ENCODE assay signal across 17 cellular contexts in the genomic region with DNA sequence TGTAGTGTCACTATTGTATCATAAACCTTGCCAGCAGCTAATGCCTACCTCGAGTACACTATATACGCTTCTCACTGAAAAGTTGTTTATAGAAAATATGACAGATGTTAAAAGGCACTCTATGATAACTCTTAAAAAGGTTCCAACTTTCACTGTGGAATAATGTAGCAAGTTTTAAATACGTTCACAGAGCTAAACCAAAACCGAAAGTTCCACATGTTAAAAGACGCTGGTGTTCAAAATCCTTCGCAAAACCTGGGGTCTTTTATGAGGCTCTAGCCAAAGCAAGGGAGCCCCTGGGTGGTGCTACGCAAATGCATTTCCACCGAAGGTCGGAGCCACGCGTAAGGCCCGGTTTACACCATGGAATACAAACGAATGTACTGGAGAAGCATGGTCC.
A peak's percentile ranks its signal among the peaks of the same experiment; 100 is the strongest.
DNase-seq lines count a peak whose midpoint lies in the region; ATAC-seq, FAIRE-seq and TF ChIP-seq lines count a peak whose summit lies in the region.
"Had no signal": no experiment of that assay in that cellular context is flagged by ENCODE, and none has a peak within 500 bp of the region (broad histone marks: within the 10 kb centered on the region; RNA-seq: fewer than 3 reads in every experiment).

No MANE protein-coding gene starts in this region.

- no peaks in the 10 kb centered on the region for H4K20me1 ChIP-seq in BLaER1 treated with 17β-estradiol and CSF1 and Interleukin-3, amounts not matched to agents 10 nM and 100 nM
- H4K20me1 ChIP-seq in keratinocyte (ENCODE audit: control insufficient read depth, extremely low read depth, insufficient read depth, low read length): no peaks in the 10 kb centered on the region

- WGBS in aorta, 2 donors: 64 to 65% methylated on average over 13 of the region's 13 CpGs

- DNase-seq in keratinocyte (ENCODE audit: low read depth, low spot score) (no peak), uterus (no peak), aorta (no peak)
- no peak for DNase-seq in effector CD4-positive, alpha-beta T cell
- DNase-seq: activated naive CD4-positive, alpha-beta T cell treated with Interleukin-2 at 50 U/mL for 16 hours; midbrain; NCI-H2171 treated with DMSO at 0.1 percent for 48 hours; pancreas; SHP77 had no signal

- peak; percentile 5 for FAIRE-seq in keratinocyte (lab: Jason Lieb, UNC)
- FAIRE-seq: GM18507, GM19239, pancreas had no signal

- H3K79me2 ChIP-seq in ACC112 (ENCODE audit: control insufficient read depth, insufficient read depth, low read length, unreplicated experiment) (peaks cover 8% of the 10 kb centered on the region), keratinocyte (ENCODE audit: control insufficient read depth, insufficient read depth, low read length) (peaks cover 13% of the 10 kb centered on the region)

- TF ChIP-seq POLR2A in uterus (IDR thresholded peaks at IDR 0.05): no peak

- TF ChIP-seq CTCF in WI38 (IDR thresholded peaks at IDR 0.05; ENCODE audit: low read depth, low read length): no peak
- TF ChIP-seq CTCF in keratinocyte (optimal IDR thresholded peaks at IDR 0.05 in 1 of 3, IDR thresholded peaks at IDR 0.05 in 1 of 3, conservative IDR thresholded peaks at IDR 0.05 in 1 of 3; ENCODE audit: extremely low read depth in 1 of 3, insufficient read depth in 2 of 3, low read length in 3 of 3): no peak
- no peak for TF ChIP-seq CTCF in uterus (IDR thresholded peaks at IDR 0.05)

- no peaks in the 10 kb centered on the region for H3K9me1 ChIP-seq in keratinocyte (ENCODE audit: control insufficient read depth, extremely low read depth, insufficient read depth, low read length)

- H3K9ac ChIP-seq in BLaER1 treated with 17β-estradiol and CSF1 and Interleukin-3, amounts not matched to agents 10 nM and 100 nM: no peak overlapping the region
- no peak overlapping the region for H3K9ac ChIP-seq in keratinocyte (ENCODE audit: control insufficient read depth, extremely low read depth, insufficient read depth, low read length)

- intact Hi-C loops in uterus (cut with DNase I; ENCODE audit: low total_unique reads) (no loop called here), aorta (cut with DNase I) (no loop called here)

- H3K4me3 ChIP-seq in ACC112 (ENCODE audit: low read depth, low read length): peak overlapping the region; percentile 75
- no peak overlapping the region for H3K4me3 ChIP-seq in BLaER1 treated with 17β-estradiol and CSF1 and Interleukin-3, amounts not matched to agents 10 nM and 100 nM
- H3K4me3 ChIP-seq in WI38 (ENCODE audit: low read depth, low read length): peak overlapping the region; percentile 41
- H3K4me3 ChIP-seq in keratinocyte (ENCODE audit: control insufficient read depth in 2 of 3, extremely low read depth in 1 of 3, insufficient read depth in 2 of 3, low read depth in 1 of 3, low read length in 3 of 3): no peak overlapping the region
- no peak overlapping the region for H3K4me3 ChIP-seq in uterus
- no peak overlapping the region for H3K4me3 ChIP-seq in aorta (ENCODE audit: low read length in 2 of 2)
- H3K4me3 ChIP-seq: cardiac muscle cell, pancreas, suprapubic skin had no signal

- peaks cover 10% of the 10 kb centered on the region for H3K4me1 ChIP-seq in ACC112 (ENCODE audit: control insufficient read depth, insufficient read depth, low read length, unreplicated experiment)
- H3K4me1 ChIP-seq in BLaER1 treated with 17β-estradiol and CSF1 and Interleukin-3, amounts not matched to agents 10 nM and 100 nM: peaks cover 0 to 4% (median 0%) of the 10 kb centered on the region in 10 experiments; a peak in 3 of 20 replicates
- peaks cover 10% of the 10 kb centered on the region for H3K4me1 ChIP-seq in keratinocyte (ENCODE audit: control insufficient read depth, extremely low read depth, insufficient read depth, low read length)
- H3K4me1 ChIP-seq in uterus: no peaks in the 10 kb centered on the region
- H3K4me1 ChIP-seq in aorta (ENCODE audit: control insufficient read depth in 1 of 2, insufficient read depth in 2 of 2, low read length in 2 of 2): no peaks in the 10 kb centered on the region

- H3K9me3 ChIP-seq in BLaER1 treated with 17β-estradiol and CSF1 and Interleukin-3, amounts not matched to agents 10 nM and 100 nM (replicated peaks in 1 of 11): peaks cover 4 to 18% (median 13%) of the 10 kb centered on the region in 11 experiments; a peak in 17 of 22 replicates
- H3K9me3 ChIP-seq in keratinocyte (ENCODE audit: control insufficient read depth, low read depth, low read length) (no peaks in the 10 kb centered on the region), uterus (no peaks in the 10 kb centered on the region), aorta (ENCODE audit: control insufficient read depth, low read length) (no peaks in the 10 kb centered on the region)
- H3K9me3 ChIP-seq: pancreas, suprapubic skin had no signal

- peak overlapping the region; percentile 45 for H2AFZ ChIP-seq in ACC112 (ENCODE audit: low read length, unreplicated experiment)
- H2AFZ ChIP-seq in keratinocyte (ENCODE audit: control insufficient read depth, low read length): no peak overlapping the region

- H3K36me3 ChIP-seq in ACC112 (ENCODE audit: insufficient read depth, low read length) (no peaks in the 10 kb centered on the region), keratinocyte (ENCODE audit: control insufficient read depth in 2 of 2, extremely low read depth in 1 of 2, insufficient read depth in 2 of 2, low read length in 2 of 2) (no peaks in the 10 kb centered on the region), uterus (no peaks in the 10 kb centered on the region), aorta (ENCODE audit: control insufficient read depth in 1 of 2, insufficient read depth in 2 of 2, low read length in 1 of 2) (no peaks in the 10 kb centered on the region)
- 0 out of 22 replicates have a peak, but pooled peaks cover 0 to 6% (median 0%) of the 10 kb centered on the region in 11 experiments for H3K36me3 ChIP-seq in BLaER1 treated with 17β-estradiol and CSF1 and Interleukin-3, amounts not matched to agents 10 nM and 100 nM
- H3K36me3 ChIP-seq: cardiac muscle cell, pancreas, suprapubic skin had no signal

- H3K27ac ChIP-seq in ACC112 (ENCODE audit: low read depth, low read length): 0 out of 2 replicates have a peak overlapping the region, but pooled peaks have one; percentile 28
- no peak overlapping the region for H3K27ac ChIP-seq in BLaER1 treated with 17β-estradiol and CSF1 and Interleukin-3, amounts not matched to agents 10 nM and 100 nM
- no peak overlapping the region for H3K27ac ChIP-seq in keratinocyte (ENCODE audit: control insufficient read depth, insufficient read depth, low read length)
- H3K27ac ChIP-seq in uterus: no peak overlapping the region
- H3K27ac ChIP-seq in aorta (ENCODE audit: low read depth in 1 of 2, low read length in 2 of 2): no peak overlapping the region
- H3K27ac ChIP-seq: cardiac muscle cell, pancreas, suprapubic skin had no signal

- peak overlapping the region in 8 of 11 experiments; percentile 3 to 49 (median 26); a peak in 5 of 22 replicates for H3K4me2 ChIP-seq in BLaER1 treated with 17β-estradiol and CSF1 and Interleukin-3, amounts not matched to agents 10 nM and 100 nM
- H3K4me2 ChIP-seq in keratinocyte (ENCODE audit: control insufficient read depth, extremely low read depth, insufficient read depth, low read depth, low read length): no peak overlapping the region

- no peak for ATAC-seq in GM21526 (IDR thresholded peaks at IDR 0.05; ENCODE audit: low FRiP score, unreplicated experiment)
- no peak for ATAC-seq in aorta (ENCODE audit: low FRiP score)
- ATAC-seq: pancreas had no signal

- H3K27me3 ChIP-seq in ACC112 (ENCODE audit: insufficient read depth, low read length): no peaks in the 10 kb centered on the region
- peaks cover 17 to 45% (median 38%) of the 10 kb centered on the region in 11 experiments; a peak in 21 of 22 replicates for H3K27me3 ChIP-seq in BLaER1 treated with 17β-estradiol and CSF1 and Interleukin-3, amounts not matched to agents 10 nM and 100 nM
- no peaks in the 10 kb centered on the region for H3K27me3 ChIP-seq in keratinocyte (ENCODE audit: control insufficient read depth, extremely low read depth, insufficient read depth, low read length)
- no peaks in the 10 kb centered on the region for H3K27me3 ChIP-seq in uterus
- no peaks in the 10 kb centered on the region for H3K27me3 ChIP-seq in aorta (ENCODE audit: control insufficient read depth in 1 of 2, insufficient read depth in 2 of 2, low read length in 1 of 2)

- dilution Hi-C loops in keratinocyte (cut with MboI; ENCODE audit: extremely low pct_ligation_motif_present, low sequenced_read_pairs): no loop called here

Comparison
In these comparisons a context has a peak if more than half of its experiments do, and no peak if none do; other contexts are left out.
1. H3K4me3 ChIP-seq: peak in ACC112 (single experiment) and WI38 (single experiment); none in BLaER1 treated with 17β-estradiol and CSF1 and Interleukin-3, amounts not matched to agents 10 nM and 100 nM (0 of 10), keratinocyte (0 of 3), uterus (0 of 2) and aorta (0 of 2).